ENCODE assay signal across 1 cellular context in genomic region chr12:56202366-56202765, GRCh38.
TF ChIP-seq lines count a peak whose summit lies in the region.

No MANE protein-coding gene starts in this region.

TF ChIP-seq in K562, 482 proteins besides CTCF, POLR2A, EP300 and RAD21 (continues in another document):
- TF ChIP-seq HDAC3 (IDR thresholded peaks at IDR 0.05; ENCODE audit: borderline replicate concordance, partially characterized antibody) (peak; percentile 52), GATAD2B (IDR thresholded peaks at IDR 0.05; ENCODE audit: borderline replicate concordance) (0 out of 2 replicates have a peak, but pooled peaks have one; percentile 37), GTF2E2 (tag; IDR thresholded peaks at IDR 0.05) (no peak), ZBTB40 (IDR thresholded peaks at IDR 0.05) (peak; percentile 99), ZBTB40 (CRISPR knock-in tag; IDR thresholded peaks at IDR 0.05) (peak; percentile 97), DPF2 (IDR thresholded peaks at IDR 0.05) (0 out of 2 replicates have a peak, but pooled peaks have one; percentile 18), SMARCC2 (IDR thresholded peaks at IDR 0.05; ENCODE audit: low read depth) (no peak), GATA2 (CRISPR knock-in tag; IDR thresholded peaks at IDR 0.05) (no peak), SPI1 (IDR thresholded peaks at IDR 0.05; ENCODE audit: borderline replicate concordance, low read depth, low read length) (0 out of 2 replicates have a peak, but pooled peaks have one; percentile 14), ZNF384 (IDR thresholded peaks at IDR 0.05; ENCODE audit: low read depth, low read length) (peak; percentile 54; the same call in 1 of the 2 replicates), KLF1 (tag; IDR thresholded peaks at IDR 0.05) (no peak), NR2C1 (IDR thresholded peaks at IDR 0.05) (peak; percentile 97), NR2C1 (tag; IDR thresholded peaks at IDR 0.05) (peak; percentile 97), ZNF592 (IDR thresholded peaks at IDR 0.05) (peak; percentile 70), HCFC1 (IDR thresholded peaks at IDR 0.05; ENCODE audit: low read depth, low read length) (no peak), ATF1 (CRISPR knock-in tag; IDR thresholded peaks at IDR 0.05) (no peak), ATF1 (tag; IDR thresholded peaks at IDR 0.05) (0 out of 2 replicates have a peak, but pooled peaks have one; percentile 14), SIN3A (IDR thresholded peaks at IDR 0.05; ENCODE audit: borderline replicate concordance in 2 of 2, control insufficient read depth in 1 of 2, low read depth in 2 of 2, low read length in 2 of 2) (no peak), HNRNPUL1 (IDR thresholded peaks at IDR 0.05; ENCODE audit: low read length) (no peak), U2AF1 (optimal IDR thresholded peaks at IDR 0.05; ENCODE audit: low read depth, low read length) (no peak), VEZF1 (CRISPR knock-in tag; IDR thresholded peaks at IDR 0.05) (peak; percentile 24; the same call in 1 of the 2 replicates), NR4A1 (CRISPR knock-in tag; IDR thresholded peaks at IDR 0.05) (no peak), NR4A1 (tag; IDR thresholded peaks at IDR 0.05) (no peak), POLR2H (tag; IDR thresholded peaks at IDR 0.05; ENCODE audit: low read depth) (0 out of 2 replicates have a peak, but pooled peaks have one; percentile 37), KAT8 (IDR thresholded peaks at IDR 0.05; ENCODE audit: low read depth) (0 out of 2 replicates have a peak, but pooled peaks have one; percentile 24), MTA1 (IDR thresholded peaks at IDR 0.05; ENCODE audit: borderline replicate concordance) (0 out of 2 replicates have a peak, but pooled peaks have one; percentile 43), ZBTB8A (IDR thresholded peaks at IDR 0.05; ENCODE audit: partially characterized antibody) (no peak), ELF1 (tag; IDR thresholded peaks at IDR 0.05) (peak; percentile 56), PHF21A (IDR thresholded peaks at IDR 0.05; ENCODE audit: borderline replicate concordance, low read depth) (no peak), TBP (optimal IDR thresholded peaks at IDR 0.05; ENCODE audit: low read depth, low read length) (no peak), ESRRA (IDR thresholded peaks at IDR 0.05; ENCODE audit: borderline replicate concordance, low read depth) (peak; percentile 62), HIVEP1 (CRISPR knock-in tag; IDR thresholded peaks at IDR 0.05) (no peak), FOXK1 (CRISPR knock-in tag; IDR thresholded peaks at IDR 0.05; ENCODE audit: borderline replicate concordance) (no peak), HDAC2 (IDR thresholded peaks at IDR 0.05) (no peak), ZNF212 (CRISPR knock-in tag; IDR thresholded peaks at IDR 0.05) (no peak), NR2C2 (CRISPR knock-in tag; IDR thresholded peaks at IDR 0.05) (no peak), NR2C2 (tag; IDR thresholded peaks at IDR 0.05) (peak; percentile 97), MBD2 (IDR thresholded peaks at IDR 0.05; ENCODE audit: borderline replicate concordance, low read depth) (no peak), IRF9 (tag; IDR thresholded peaks at IDR 0.05) (no peak), EZH2 (IDR thresholded peaks at IDR 0.05; ENCODE audit: borderline replicate concordance, low read depth, low read length) (no peak), RBM39 (optimal IDR thresholded peaks at IDR 0.05; ENCODE audit: low read depth, low read length) (no peak), CC2D1A (IDR thresholded peaks at IDR 0.05) (no peak), GABPB2 (CRISPR knock-in tag; conservative IDR thresholded peaks at IDR 0.05) (no peak), SMC3 (conservative IDR thresholded peaks at IDR 0.05; ENCODE audit: insufficient read depth, low read depth, low read length) (no peak), FOXP4 (CRISPR knock-in tag; IDR thresholded peaks at IDR 0.05; ENCODE audit: borderline replicate concordance) (no peak), LCOR (CRISPR knock-in tag; IDR thresholded peaks at IDR 0.05) (no peak), SRF (CRISPR knock-in tag; IDR thresholded peaks at IDR 0.05) (no peak), BRCA1 (IDR thresholded peaks at IDR 0.05) (no peak), BRCA1 (CRISPR knock-in tag; IDR thresholded peaks at IDR 0.05) (no peak), SNAPC5 (CRISPR knock-in tag; IDR thresholded peaks at IDR 0.05) (no peak), SNRNP70 (optimal IDR thresholded peaks at IDR 0.05; ENCODE audit: low read depth, low read length) (no peak), TFAP4 (CRISPR knock-in tag; IDR thresholded peaks at IDR 0.05; ENCODE audit: borderline replicate concordance) (no peak), SIX5 (IDR thresholded peaks at IDR 0.05; ENCODE audit: borderline replicate concordance in 1 of 2, insufficient read depth in 1 of 2, low read depth in 1 of 2, low read length in 2 of 2) (no peak), SMAD2 (IDR thresholded peaks at IDR 0.05; ENCODE audit: low read depth, low read length) (no peak)
